In the genomic region with DNA sequence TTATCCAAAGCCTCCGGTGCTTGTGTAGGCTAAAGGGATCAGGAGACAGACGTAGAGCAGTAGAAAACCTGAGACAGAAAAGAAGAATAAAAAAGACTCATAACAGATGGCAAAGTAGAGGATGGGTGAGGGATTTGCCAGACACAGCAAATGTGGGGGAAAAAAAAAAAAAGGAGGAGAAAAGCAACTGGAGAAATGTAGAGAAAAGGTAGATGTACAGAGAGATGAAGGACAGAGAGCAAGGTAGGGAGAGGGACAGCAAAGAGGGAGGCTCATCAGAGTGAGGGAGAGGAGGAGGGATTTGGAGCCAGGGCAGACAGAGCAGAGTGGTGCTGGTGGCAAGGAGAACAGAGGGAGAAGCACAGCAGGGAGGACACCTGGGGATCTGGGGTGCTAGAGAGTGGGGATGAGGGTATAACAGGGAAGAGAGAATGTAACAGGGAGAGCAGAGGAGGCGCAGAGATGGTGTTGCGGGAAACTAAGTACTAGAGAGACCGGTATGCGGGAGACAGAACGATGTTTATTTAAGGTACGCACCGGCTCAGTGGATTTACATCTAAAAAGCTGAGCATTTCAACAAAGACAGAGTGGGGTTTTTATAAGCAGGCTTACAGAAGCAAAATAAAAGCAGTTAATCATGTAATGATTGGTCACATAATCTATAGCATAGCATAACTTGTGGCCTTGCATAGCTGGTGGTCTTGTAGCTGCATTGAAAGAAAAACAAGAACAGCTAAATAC, we compare ENCODE assay signal across 8 cellular contexts. TPM values are rescaled to one million over a fixed set of nuclear protein-coding genes. Genes with fewer than 3 reads are reported as not detected.
A peak's percentile ranks its signal among the peaks of the same experiment; 100 is the strongest.
DNase-seq lines count a peak whose midpoint lies in the region; ATAC-seq and TF ChIP-seq lines count a peak whose summit lies in the region.
"Not testable (repeated sequence)": the region's sequence is repeated elsewhere in the genome, so short reads cannot be mapped to it uniquely, and the experiment has no call there.

No MANE protein-coding gene starts in this region.

- H3K27ac Mint-ChIP-seq in activated naive CD8-positive, alpha-beta T cell treated with anti-CD3 and anti-CD28 coated beads, Interleukin-2, amount 10 ng/mL, durations not matched to agents 7 days and 5 days: peak overlapping the region; percentile 85
- not testable (repeated sequence) for H3K27ac Mint-ChIP-seq in endothelial cell (ENCODE audit: unreplicated experiment)
- H3K27ac Mint-ChIP-seq in nephron progenitor cell: peak overlapping the region; percentile 86
- peak overlapping the region; percentile 93 to 96 for H3K27ac Mint-ChIP-seq in stimulated activated naive CD8-positive, alpha-beta T cell treated with anti-CD3 and anti-CD28 coated beads, Interleukin-15, amount 100 ng/mL, for 72 hours

- H3K4me3 Mint-ChIP-seq in activated naive CD8-positive, alpha-beta T cell treated with anti-CD3 and anti-CD28 coated beads, Interleukin-2, amount 10 ng/mL, durations not matched to agents 7 days and 5 days: peak overlapping the region; percentile 92
- H3K4me3 Mint-ChIP-seq in endothelial cell (ENCODE audit: unreplicated experiment) (peak overlapping the region; percentile 93), nephron progenitor cell (peak overlapping the region; percentile 88)
- peak overlapping the region; percentile 95 for H3K4me3 Mint-ChIP-seq in stimulated activated naive CD8-positive, alpha-beta T cell treated with anti-CD3 and anti-CD28 coated beads, Interleukin-15, amount 100 ng/mL, for 72 hours

- peak overlapping the region; percentile 62 to 92 (median 86); a peak in 20 of 22 replicates for H3K27ac ChIP-seq in BLaER1 treated with 17β-estradiol and CSF1 and Interleukin-3, amounts not matched to agents 10 nM and 100 nM
- peak overlapping the region; percentile 32 for H3K27ac ChIP-seq in HUES48 (ENCODE audit: low read depth, low read length)
- H3K27ac ChIP-seq in SK-N-MC: not testable (repeated sequence)

- DNase-seq in SK-N-MC (ENCODE audit: low read depth, low spot score); activated naive CD8-positive, alpha-beta T cell treated with anti-CD3 and anti-CD28 coated beads, Interleukin-2, amount 10 ng/mL, durations not matched to agents 7 days and 5 days; endothelial cell (ENCODE audit: low spot score); nephron progenitor cell; stimulated activated naive CD8-positive, alpha-beta T cell treated with anti-CD3 and anti-CD28 coated beads, Interleukin-15, amount 100 ng/mL, for 72 hours: not testable (repeated sequence)
- DNase-seq in inferior parietal cortex (ENCODE audit: extremely low spot score): peak; percentile 2

- peaks cover 23 to 55% (median 43%) of the 10 kb centered on the region in 11 experiments for H3K9me3 ChIP-seq in BLaER1 treated with 17β-estradiol and CSF1 and Interleukin-3, amounts not matched to agents 10 nM and 100 nM (replicated peaks in 1 of 11)
- not testable (repeated sequence) for H3K9me3 ChIP-seq in HUES48 (ENCODE audit: control insufficient read depth, insufficient read depth, low read length); SK-N-MC (ENCODE audit: low read depth, low read length)

- peaks cover 0 to 24% (median 6%) of the 10 kb centered on the region in 11 experiments; a peak in 8 of 22 replicates for H4K20me1 ChIP-seq in BLaER1 treated with 17β-estradiol and CSF1 and Interleukin-3, amounts not matched to agents 10 nM and 100 nM

- not testable (repeated sequence) for H3K27me3 ChIP-seq in BLaER1 treated with 17β-estradiol and CSF1 and Interleukin-3, amounts not matched to agents 10 nM and 100 nM; HUES48 (ENCODE audit: control insufficient read depth, insufficient read depth, low read length)

- H3K36me3 Mint-ChIP-seq in activated naive CD8-positive, alpha-beta T cell treated with anti-CD3 and anti-CD28 coated beads, Interleukin-2, amount 10 ng/mL, durations not matched to agents 7 days and 5 days: peaks cover 46% of the 10 kb centered on the region
- H3K36me3 Mint-ChIP-seq in endothelial cell (ENCODE audit: low read depth, unreplicated experiment) (peaks cover 17% of the 10 kb centered on the region), nephron progenitor cell (ENCODE audit: low read depth) (peaks cover 35% of the 10 kb centered on the region)

- peaks cover 29 to 46% (median 37%) of the 10 kb centered on the region in 11 experiments for H3K36me3 ChIP-seq in BLaER1 treated with 17β-estradiol and CSF1 and Interleukin-3, amounts not matched to agents 10 nM and 100 nM
- peaks cover 27% of the 10 kb centered on the region for H3K36me3 ChIP-seq in HUES48 (ENCODE audit: control insufficient read depth, insufficient read depth, low read length)
- H3K36me3 ChIP-seq in SK-N-MC (ENCODE audit: insufficient read depth, low read length): peaks cover 25% of the 10 kb centered on the region

- peak overlapping the region; percentile 81 to 95 (median 90) for H3K9ac ChIP-seq in BLaER1 treated with 17β-estradiol and CSF1 and Interleukin-3, amounts not matched to agents 10 nM and 100 nM
- H3K9ac ChIP-seq in HUES48 (ENCODE audit: low read depth, low read length): not testable (repeated sequence)
- peak overlapping the region; percentile 90 for H3K9ac ChIP-seq in SK-N-MC (ENCODE audit: insufficient read length)

- POLR2A ChIA-PET in activated naive CD8-positive, alpha-beta T cell treated with anti-CD3 and anti-CD28 coated beads, Interleukin-2, amount 10 ng/mL, durations not matched to agents 7 days and 5 days (lab: Charles Lee): interaction anchor here (2.0 kb wide), 1 partner anchor 198 kb away, joined by 4 read pairs; no protein-coding TSS in a partner anchor

- H3K27me3 Mint-ChIP-seq in activated naive CD8-positive, alpha-beta T cell treated with anti-CD3 and anti-CD28 coated beads, Interleukin-2, amount 10 ng/mL, durations not matched to agents 7 days and 5 days; nephron progenitor cell (ENCODE audit: low read depth, poor library complexity); stimulated activated naive CD8-positive, alpha-beta T cell treated with anti-CD3 and anti-CD28 coated beads, Interleukin-15, amount 100 ng/mL, for 72 hours: not testable (repeated sequence)
- H3K27me3 Mint-ChIP-seq in endothelial cell (ENCODE audit: unreplicated experiment): peaks cover 10% of the 10 kb centered on the region

- TF ChIP-seq CTCF in endothelial cell (IDR thresholded peaks at IDR 0.05; ENCODE audit: unreplicated experiment); nephron progenitor cell (IDR thresholded peaks at IDR 0.05): not testable (repeated sequence)

- H3K4me2 ChIP-seq in BLaER1 treated with 17β-estradiol and CSF1 and Interleukin-3, amounts not matched to agents 10 nM and 100 nM: peak overlapping the region; percentile 87 to 97 (median 93)

- H3K4me1 Mint-ChIP-seq in activated naive CD8-positive, alpha-beta T cell treated with anti-CD3 and anti-CD28 coated beads, Interleukin-2, amount 10 ng/mL, durations not matched to agents 7 days and 5 days: peaks cover 16% of the 10 kb centered on the region
- H3K4me1 Mint-ChIP-seq in endothelial cell (ENCODE audit: unreplicated experiment): peaks cover 15% of the 10 kb centered on the region
- H3K4me1 Mint-ChIP-seq in nephron progenitor cell: peaks cover 45% of the 10 kb centered on the region
- H3K4me1 Mint-ChIP-seq in stimulated activated naive CD8-positive, alpha-beta T cell treated with anti-CD3 and anti-CD28 coated beads, Interleukin-15, amount 100 ng/mL, for 72 hours: peaks cover 30% of the 10 kb centered on the region

- H3K4me1 ChIP-seq in BLaER1 treated with 17β-estradiol and CSF1 and Interleukin-3, amounts not matched to agents 10 nM and 100 nM: peaks cover 14 to 24% (median 19%) of the 10 kb centered on the region in 10 experiments; a peak in 19 of 20 replicates
- H3K4me1 ChIP-seq in HUES48 (ENCODE audit: control insufficient read depth, insufficient read depth, low read length): not testable (repeated sequence)

- ATAC-seq in activated naive CD8-positive, alpha-beta T cell treated with anti-CD3 and anti-CD28 coated beads, Interleukin-2, amount 10 ng/mL, durations not matched to agents 7 days and 5 days (ENCODE audit: low read depth); stimulated activated naive CD8-positive, alpha-beta T cell treated with anti-CD3 and anti-CD28 coated beads, Interleukin-15, amount 100 ng/mL, for 72 hours: not testable (repeated sequence)

- H3K4me3 ChIP-seq in BLaER1 treated with 17β-estradiol and CSF1 and Interleukin-3, amounts not matched to agents 10 nM and 100 nM: peak overlapping the region; percentile 71 to 99 (median 94)
- H3K4me3 ChIP-seq in HUES48 (ENCODE audit: low read depth, low read length) (peak overlapping the region; percentile 95), SK-N-MC (peak overlapping the region; percentile 97)

- peaks cover 23% of the 10 kb centered on the region for H3K9me3 Mint-ChIP-seq in activated naive CD8-positive, alpha-beta T cell treated with anti-CD3 and anti-CD28 coated beads, Interleukin-2, amount 10 ng/mL, durations not matched to agents 7 days and 5 days
- not testable (repeated sequence) for H3K9me3 Mint-ChIP-seq in endothelial cell (ENCODE audit: unreplicated experiment)
- H3K9me3 Mint-ChIP-seq in nephron progenitor cell: peaks cover 38% of the 10 kb centered on the region
- peaks cover 5 to 13% of the 10 kb centered on the region in 2 donors for H3K9me3 Mint-ChIP-seq in stimulated activated naive CD8-positive, alpha-beta T cell treated with anti-CD3 and anti-CD28 coated beads, Interleukin-15, amount 100 ng/mL, for 72 hours

RNA-seq across cellular contexts. Expression of a gene that starts 1.1 kb away (rescaled TPM):
- total RNA-seq in activated naive CD8-positive, alpha-beta T cell treated with anti-CD3 and anti-CD28 coated beads, Interleukin-2, amount 10 ng/mL, durations not matched to agents 7 days and 5 days: 10 to 100 TPM; 16.2 to 17.4 TPM
- 17.8 TPM for total RNA-seq in endothelial cell (ENCODE audit: unreplicated experiment)

RNA-seq across cellular contexts. Expression of a gene that starts 30.5 kb away (rescaled TPM):
- 10 to 100 TPM; 28.5 to 29.1 TPM for total RNA-seq in activated naive CD8-positive, alpha-beta T cell treated with anti-CD3 and anti-CD28 coated beads, Interleukin-2, amount 10 ng/mL, durations not matched to agents 7 days and 5 days
- total RNA-seq in endothelial cell (ENCODE audit: unreplicated experiment): 8.6 TPM

RNA-seq across cellular contexts. Expression of a gene that starts 35.8 kb away (rescaled TPM):
- total RNA-seq in activated naive CD8-positive, alpha-beta T cell treated with anti-CD3 and anti-CD28 coated beads, Interleukin-2, amount 10 ng/mL, durations not matched to agents 7 days and 5 days: 10 to 100 TPM; 14.5 to 17.2 TPM
- total RNA-seq in endothelial cell (ENCODE audit: unreplicated experiment): 21.9 TPM
